Comparison of ENCODE assay signal across 24 cellular contexts in genomic region chr1:172230526-172230925, GRCh38.
"Had no signal": no experiment of that assay in that cellular context is flagged by ENCODE, and none has a peak within 500 bp of the region (broad histone marks: within the 10 kb centered on the region; RNA-seq: fewer than 3 reads in every experiment).

No MANE protein-coding gene starts in this region.

- H3K4me1 Mint-ChIP-seq: endodermal cell, neural crest cell had no signal

- H3K4me3 ChIP-seq: colonic mucosa, gastrocnemius medialis, lower lobe of right lung, pancreas, skin epidermis, spleen, thoracic aorta, tibial nerve, upper lobe of left lung, uterus had no signal

- H3K9me3 ChIP-seq: colonic mucosa, gastrocnemius medialis, lower lobe of right lung, neutrophil, pancreas, spleen, thoracic aorta, tibial nerve, upper lobe of left lung, uterus had no signal

- H3K27me3 ChIP-seq: colonic mucosa, gastrocnemius medialis, neutrophil, pancreas, spleen, tibial nerve, upper lobe of left lung, uterus had no signal

- H3K9me3 Mint-ChIP-seq: endodermal cell had no signal

- ATAC-seq: esophagus mucosa; gastrocnemius medialis; left ventricle myocardium superior; lower lobe of right lung; naive thymus-derived CD8-positive, alpha-beta T cell; pancreas had no signal

- H3K4me1 ChIP-seq: colonic mucosa, gastrocnemius medialis, lower lobe of right lung, pancreas, spleen, tibial nerve, upper lobe of left lung, uterus had no signal

- H3K27me3 Mint-ChIP-seq: dendritic cell treated with granulocyte-macrophage colony-stimulating factor and Interleukin-4, amounts not matched to agents 40 ng/mL and 50 ng/mL, for 4 days; naive thymus-derived CD8-positive, alpha-beta T cell had no signal

- H3K27ac Mint-ChIP-seq: dendritic cell treated with granulocyte-macrophage colony-stimulating factor and Interleukin-4, amounts not matched to agents 40 ng/mL and 50 ng/mL, for 4 days; endodermal cell; naive thymus-derived CD8-positive, alpha-beta T cell had no signal

- H3K27ac ChIP-seq: colonic mucosa, epithelial cell of prostate, gastrocnemius medialis, lower lobe of right lung, neutrophil, pancreas, skin epidermis, spleen, thoracic aorta, tibial nerve, upper lobe of left lung, uterus had no signal

- H3K4me3 Mint-ChIP-seq: dendritic cell treated with granulocyte-macrophage colony-stimulating factor and Interleukin-4, amounts not matched to agents 40 ng/mL and 50 ng/mL, for 4 days; endodermal cell; neural crest cell had no signal

- H3K36me3 ChIP-seq: colonic mucosa, gastrocnemius medialis, lower lobe of right lung, neutrophil, pancreas, spleen, thoracic aorta, tibial nerve, upper lobe of left lung, uterus had no signal

- DNase-seq: colonic mucosa; effector CD8-positive, alpha-beta T cell; endodermal cell; foreskin fibroblast; gastrocnemius medialis; head of caudate nucleus; left ventricle myocardium superior; lower lobe of right lung; naive thymus-derived CD8-positive, alpha-beta T cell; pancreas; retina; spleen; stimulated activated CD8-positive, alpha-beta memory T cell treated with anti-CD3 and anti-CD28 coated beads, Interleukin-4, amount 100 ng/mL, for 48 hours; stimulated activated naive CD4-positive, alpha-beta T cell; upper lobe of left lung; uterus had no signal
